In the genomic region with DNA sequence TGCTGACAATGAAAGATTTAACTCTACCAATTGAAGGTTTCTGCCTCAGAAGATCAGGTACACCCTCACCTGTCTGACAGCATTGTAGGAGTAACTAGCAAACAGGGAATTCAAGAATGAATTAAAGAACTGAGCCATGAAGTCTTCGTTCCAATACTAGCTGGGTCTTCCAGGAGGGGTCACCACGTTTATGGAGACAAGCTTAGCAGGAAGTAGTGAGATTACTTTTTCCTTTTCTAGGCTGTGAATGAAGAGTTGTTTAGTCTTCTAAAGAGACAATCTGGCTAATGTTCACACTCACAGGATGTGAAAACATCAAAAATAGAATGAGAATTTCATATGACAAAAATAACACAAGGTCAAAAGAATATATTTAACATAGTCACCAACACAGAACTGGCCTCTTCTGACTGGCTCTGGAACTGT, we compare ENCODE assay signal across 1 cellular context.
A peak's percentile ranks its signal among the peaks of the same experiment; 100 is the strongest.
TF ChIP-seq lines count a peak whose summit lies in the region.

No MANE protein-coding gene starts in this region.

TF ChIP-seq in GM12878, 131 proteins besides CTCF, POLR2A, EP300 and RAD21 (continued from another document):
- TF ChIP-seq, protein P1, sequence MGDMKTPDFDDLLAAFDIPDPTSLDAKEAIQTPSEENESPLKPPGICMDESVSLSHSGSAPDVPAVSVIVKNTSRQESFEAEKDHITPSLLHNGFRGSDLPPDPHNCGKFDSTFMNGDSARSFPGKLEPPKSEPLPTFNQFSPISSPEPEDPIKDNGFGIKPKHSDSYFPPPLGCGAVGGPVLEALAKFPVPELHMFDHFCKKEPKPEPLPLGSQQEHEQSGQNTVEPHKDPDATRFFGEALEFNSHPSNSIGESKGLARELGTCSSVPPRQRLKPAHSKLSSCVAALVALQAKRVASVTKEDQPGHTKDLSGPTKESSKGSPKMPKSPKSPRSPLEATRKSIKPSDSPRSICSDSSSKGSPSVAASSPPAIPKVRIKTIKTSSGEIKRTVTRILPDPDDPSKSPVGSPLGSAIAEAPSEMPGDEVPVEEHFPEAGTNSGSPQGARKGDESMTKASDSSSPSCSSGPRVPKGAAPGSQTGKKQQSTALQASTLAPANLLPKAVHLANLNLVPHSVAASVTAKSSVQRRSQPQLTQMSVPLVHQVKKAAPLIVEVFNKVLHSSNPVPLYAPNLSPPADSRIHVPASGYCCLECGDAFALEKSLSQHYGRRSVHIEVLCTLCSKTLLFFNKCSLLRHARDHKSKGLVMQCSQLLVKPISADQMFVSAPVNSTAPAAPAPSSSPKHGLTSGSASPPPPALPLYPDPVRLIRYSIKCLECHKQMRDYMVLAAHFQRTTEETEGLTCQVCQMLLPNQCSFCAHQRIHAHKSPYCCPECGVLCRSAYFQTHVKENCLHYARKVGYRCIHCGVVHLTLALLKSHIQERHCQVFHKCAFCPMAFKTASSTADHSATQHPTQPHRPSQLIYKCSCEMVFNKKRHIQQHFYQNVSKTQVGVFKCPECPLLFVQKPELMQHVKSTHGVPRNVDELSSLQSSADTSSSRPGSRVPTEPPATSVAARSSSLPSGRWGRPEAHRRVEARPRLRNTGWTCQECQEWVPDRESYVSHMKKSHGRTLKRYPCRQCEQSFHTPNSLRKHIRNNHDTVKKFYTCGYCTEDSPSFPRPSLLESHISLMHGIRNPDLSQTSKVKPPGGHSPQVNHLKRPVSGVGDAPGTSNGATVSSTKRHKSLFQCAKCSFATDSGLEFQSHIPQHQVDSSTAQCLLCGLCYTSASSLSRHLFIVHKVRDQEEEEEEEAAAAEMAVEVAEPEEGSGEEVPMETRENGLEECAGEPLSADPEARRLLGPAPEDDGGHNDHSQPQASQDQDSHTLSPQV (IDR thresholded peaks at IDR 0.05) = no peak
- no peak for TF ChIP-seq ZNF384 (IDR thresholded peaks at IDR 0.05; ENCODE audit: borderline replicate concordance, low read depth, low read length)
- TF ChIP-seq RCOR1 (conservative IDR thresholded peaks at IDR 0.05; ENCODE audit: low read depth, low read length) = no peak
- no peak for TF ChIP-seq SP1 (IDR thresholded peaks at IDR 0.05; ENCODE audit: low read depth, low read length)
- no peak for TF ChIP-seq CREB1 (IDR thresholded peaks at IDR 0.05; ENCODE audit: low read depth)
- TF ChIP-seq SMC3 (IDR thresholded peaks at IDR 0.05; ENCODE audit: borderline replicate concordance, low read length) = no peak
- no peak; the same call in 1 of the 2 replicates for TF ChIP-seq CHD2 (IDR thresholded peaks at IDR 0.05; ENCODE audit: borderline replicate concordance, low read depth, low read length)
- TF ChIP-seq SREBF2 (IDR thresholded peaks at IDR 0.05; ENCODE audit: low read length) = no peak
- TF ChIP-seq RFX5 (IDR thresholded peaks at IDR 0.05; ENCODE audit: low read depth, low read length) = no peak
- peak; percentile 92 for TF ChIP-seq MEF2B (IDR thresholded peaks at IDR 0.05; ENCODE audit: partially characterized antibody, poor library complexity, severe bottlenecking)
- TF ChIP-seq, protein P2, sequence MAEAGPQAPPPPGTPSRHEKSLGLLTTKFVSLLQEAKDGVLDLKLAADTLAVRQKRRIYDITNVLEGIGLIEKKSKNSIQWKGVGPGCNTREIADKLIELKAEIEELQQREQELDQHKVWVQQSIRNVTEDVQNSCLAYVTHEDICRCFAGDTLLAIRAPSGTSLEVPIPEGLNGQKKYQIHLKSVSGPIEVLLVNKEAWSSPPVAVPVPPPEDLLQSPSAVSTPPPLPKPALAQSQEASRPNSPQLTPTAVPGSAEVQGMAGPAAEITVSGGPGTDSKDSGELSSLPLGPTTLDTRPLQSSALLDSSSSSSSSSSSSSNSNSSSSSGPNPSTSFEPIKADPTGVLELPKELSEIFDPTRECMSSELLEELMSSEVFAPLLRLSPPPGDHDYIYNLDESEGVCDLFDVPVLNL (IDR thresholded peaks at IDR 0.05; ENCODE audit: low read depth, low read length) = no peak
- peak; percentile 30; the same call in 1 of the 2 replicates for TF ChIP-seq PAX5 (IDR thresholded peaks at IDR 0.05; ENCODE audit: borderline replicate concordance, low read depth, low read length)
- TF ChIP-seq, protein P3, sequence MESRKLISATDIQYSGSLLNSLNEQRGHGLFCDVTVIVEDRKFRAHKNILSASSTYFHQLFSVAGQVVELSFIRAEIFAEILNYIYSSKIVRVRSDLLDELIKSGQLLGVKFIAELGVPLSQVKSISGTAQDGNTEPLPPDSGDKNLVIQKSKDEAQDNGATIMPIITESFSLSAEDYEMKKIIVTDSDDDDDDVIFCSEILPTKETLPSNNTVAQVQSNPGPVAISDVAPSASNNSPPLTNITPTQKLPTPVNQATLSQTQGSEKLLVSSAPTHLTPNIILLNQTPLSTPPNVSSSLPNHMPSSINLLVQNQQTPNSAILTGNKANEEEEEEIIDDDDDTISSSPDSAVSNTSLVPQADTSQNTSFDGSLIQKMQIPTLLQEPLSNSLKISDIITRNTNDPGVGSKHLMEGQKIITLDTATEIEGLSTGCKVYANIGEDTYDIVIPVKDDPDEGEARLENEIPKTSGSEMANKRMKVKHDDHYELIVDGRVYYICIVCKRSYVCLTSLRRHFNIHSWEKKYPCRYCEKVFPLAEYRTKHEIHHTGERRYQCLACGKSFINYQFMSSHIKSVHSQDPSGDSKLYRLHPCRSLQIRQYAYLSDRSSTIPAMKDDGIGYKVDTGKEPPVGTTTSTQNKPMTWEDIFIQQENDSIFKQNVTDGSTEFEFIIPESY (IDR thresholded peaks at IDR 0.05) = no peak
- TF ChIP-seq FOXM1 (IDR thresholded peaks at IDR 0.05; ENCODE audit: low read depth, low read length) = peak; percentile 85; the same call in 1 of the 2 replicates
- peak; percentile 68 for TF ChIP-seq MTA2 (IDR thresholded peaks at IDR 0.05; ENCODE audit: low read depth)
- TF ChIP-seq KAT2A (conservative IDR thresholded peaks at IDR 0.05; ENCODE audit: control insufficient read depth, low read depth, low read length) = no peak
- TF ChIP-seq CHD4 (IDR thresholded peaks at IDR 0.05) = no peak
TF ChIP-seq in GM12878: peak in this region for 32.
